10 cellular contexts compared by ENCODE assay signal in the genomic region with DNA sequence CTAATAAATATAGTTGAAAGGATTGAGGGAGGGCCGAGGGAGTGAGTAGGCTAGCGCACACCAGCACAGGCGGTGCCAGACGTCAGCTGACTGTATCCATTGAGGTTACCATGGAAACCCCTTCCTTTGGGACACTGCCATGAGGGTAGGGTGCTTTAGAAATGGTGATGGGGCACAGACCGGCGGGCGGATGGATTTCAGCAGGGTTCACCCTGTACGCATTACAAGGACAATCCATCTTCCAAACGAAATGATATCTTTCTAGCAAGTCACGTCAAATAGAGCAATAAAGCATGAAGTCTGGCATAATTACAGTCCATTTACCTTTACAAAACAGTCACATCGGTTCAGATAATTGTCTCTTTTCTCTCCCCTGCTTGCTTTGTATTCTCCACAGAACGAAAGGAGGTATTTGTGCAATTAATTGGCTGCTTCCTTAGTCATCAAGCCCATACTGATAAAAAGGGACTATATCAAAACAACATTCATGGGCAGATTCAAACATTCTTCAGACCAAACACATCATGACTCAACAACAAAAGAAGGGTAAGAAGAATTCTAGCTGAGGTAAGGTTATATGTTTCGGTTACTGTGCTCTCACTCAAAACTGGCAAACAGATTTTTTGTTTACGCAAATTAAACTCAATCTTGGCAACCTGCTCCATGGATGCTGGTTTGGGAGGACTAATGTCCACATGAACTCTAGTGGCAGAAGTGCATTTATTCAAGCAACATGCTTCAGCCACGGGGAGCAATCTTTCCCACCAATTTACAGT.
DNase-seq lines count a peak whose midpoint lies in the region; ATAC-seq lines count a peak whose summit lies in the region.
"Had no signal": no experiment of that assay in that cellular context is flagged by ENCODE, and none has a peak within 500 bp of the region (broad histone marks: within the 10 kb centered on the region; RNA-seq: fewer than 3 reads in every experiment).

No MANE protein-coding gene starts in this region.

- ATAC-seq in HG03520 (IDR thresholded peaks at IDR 0.05; ENCODE audit: unreplicated experiment) (no peak), GM21528 (IDR thresholded peaks at IDR 0.05; ENCODE audit: low FRiP score, unreplicated experiment) (no peak)
- ATAC-seq: activated CD8-positive, alpha-beta T cell treated with anti-CD3 and anti-CD28 coated beads, Interleukin-2, amount 10 ng/mL, durations not matched to agents 7 days and 5 days had no signal

- DNase-seq in C1 segment of cervical spinal cord (lab: John Stamatoyannopoulos, UW) (peak in 12 of 14 donors; percentile 27 to 94 (median 58)), NCI-H146 treated with DMSO at 0.1 percent for 48 hours (lab: John Stamatoyannopoulos, UW; ENCODE audit: unreplicated experiment) (peak; percentile 98), anterior cingulate cortex (lab: John Stamatoyannopoulos, UW) (peak in 54 of 58 donors; percentile 7 to 86 (median 59)), iris pigment epithelial cell (ENCODE audit: low read depth) (peak; percentile 5), NCI-H187 (lab: John Stamatoyannopoulos, UW) (no peak)
- DNase-seq in NK-92 treated with Interleukin-12 subunit alpha and Interleukin-12 subunit beta, amount 100 ng/mL, for 24 hours (lab: John Stamatoyannopoulos, UW), result no peak
- DNase-seq: activated CD8-positive, alpha-beta T cell treated with anti-CD3 and anti-CD28 coated beads, Interleukin-2, amount 10 ng/mL, durations not matched to agents 7 days and 5 days; naive B cell had no signal

Comparison
In these comparisons a context has a peak if more than half of its experiments do, and no peak if none do; other contexts are left out.
1. DNase-seq: peak in C1 segment of cervical spinal cord (12 of 14), NCI-H146 treated with DMSO at 0.1 percent for 48 hours (single experiment), anterior cingulate cortex (54 of 58) and iris pigment epithelial cell (single experiment); none in NCI-H187 (0 of 2) and NK-92 treated with Interleukin-12 subunit alpha and Interleukin-12 subunit beta, amount 100 ng/mL, for 24 hours (single experiment).